1 cellular context compared by ENCODE assay signal in the genomic region with DNA sequence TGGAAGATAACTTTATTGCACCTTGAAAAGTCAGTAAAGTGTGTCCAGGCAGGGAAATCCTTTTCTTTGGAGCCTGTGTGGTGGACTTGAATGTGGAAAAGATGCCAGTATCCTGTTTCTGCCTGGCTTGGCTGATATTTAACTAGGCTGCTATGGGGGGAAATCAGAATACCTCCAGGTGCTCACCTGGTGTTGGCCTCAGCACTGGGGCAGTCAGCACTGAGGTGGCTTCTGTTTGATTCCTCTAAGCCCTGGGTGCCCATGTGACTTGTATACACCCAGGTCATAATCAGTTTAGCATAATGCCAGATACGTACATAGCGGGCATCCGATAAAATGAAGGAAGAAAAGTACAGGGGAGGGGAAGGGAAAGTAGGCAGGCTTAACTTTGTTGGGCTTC.
TF ChIP-seq lines count a peak whose summit lies in the region.

No MANE protein-coding gene starts in this region.

TF ChIP-seq in WTC11, 78 proteins besides CTCF, POLR2A, EP300 and RAD21 (continued from another document):
- TF ChIP-seq, protein P1, sequence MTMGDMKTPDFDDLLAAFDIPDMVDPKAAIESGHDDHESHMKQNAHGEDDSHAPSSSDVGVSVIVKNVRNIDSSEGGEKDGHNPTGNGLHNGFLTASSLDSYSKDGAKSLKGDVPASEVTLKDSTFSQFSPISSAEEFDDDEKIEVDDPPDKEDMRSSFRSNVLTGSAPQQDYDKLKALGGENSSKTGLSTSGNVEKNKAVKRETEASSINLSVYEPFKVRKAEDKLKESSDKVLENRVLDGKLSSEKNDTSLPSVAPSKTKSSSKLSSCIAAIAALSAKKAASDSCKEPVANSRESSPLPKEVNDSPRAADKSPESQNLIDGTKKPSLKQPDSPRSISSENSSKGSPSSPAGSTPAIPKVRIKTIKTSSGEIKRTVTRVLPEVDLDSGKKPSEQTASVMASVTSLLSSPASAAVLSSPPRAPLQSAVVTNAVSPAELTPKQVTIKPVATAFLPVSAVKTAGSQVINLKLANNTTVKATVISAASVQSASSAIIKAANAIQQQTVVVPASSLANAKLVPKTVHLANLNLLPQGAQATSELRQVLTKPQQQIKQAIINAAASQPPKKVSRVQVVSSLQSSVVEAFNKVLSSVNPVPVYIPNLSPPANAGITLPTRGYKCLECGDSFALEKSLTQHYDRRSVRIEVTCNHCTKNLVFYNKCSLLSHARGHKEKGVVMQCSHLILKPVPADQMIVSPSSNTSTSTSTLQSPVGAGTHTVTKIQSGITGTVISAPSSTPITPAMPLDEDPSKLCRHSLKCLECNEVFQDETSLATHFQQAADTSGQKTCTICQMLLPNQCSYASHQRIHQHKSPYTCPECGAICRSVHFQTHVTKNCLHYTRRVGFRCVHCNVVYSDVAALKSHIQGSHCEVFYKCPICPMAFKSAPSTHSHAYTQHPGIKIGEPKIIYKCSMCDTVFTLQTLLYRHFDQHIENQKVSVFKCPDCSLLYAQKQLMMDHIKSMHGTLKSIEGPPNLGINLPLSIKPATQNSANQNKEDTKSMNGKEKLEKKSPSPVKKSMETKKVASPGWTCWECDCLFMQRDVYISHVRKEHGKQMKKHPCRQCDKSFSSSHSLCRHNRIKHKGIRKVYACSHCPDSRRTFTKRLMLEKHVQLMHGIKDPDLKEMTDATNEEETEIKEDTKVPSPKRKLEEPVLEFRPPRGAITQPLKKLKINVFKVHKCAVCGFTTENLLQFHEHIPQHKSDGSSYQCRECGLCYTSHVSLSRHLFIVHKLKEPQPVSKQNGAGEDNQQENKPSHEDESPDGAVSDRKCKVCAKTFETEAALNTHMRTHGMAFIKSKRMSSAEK (CRISPR knock-in tag; IDR thresholded peaks at IDR 0.05; ENCODE audit: borderline replicate concordance): no peak
- TF ChIP-seq, protein P2, sequence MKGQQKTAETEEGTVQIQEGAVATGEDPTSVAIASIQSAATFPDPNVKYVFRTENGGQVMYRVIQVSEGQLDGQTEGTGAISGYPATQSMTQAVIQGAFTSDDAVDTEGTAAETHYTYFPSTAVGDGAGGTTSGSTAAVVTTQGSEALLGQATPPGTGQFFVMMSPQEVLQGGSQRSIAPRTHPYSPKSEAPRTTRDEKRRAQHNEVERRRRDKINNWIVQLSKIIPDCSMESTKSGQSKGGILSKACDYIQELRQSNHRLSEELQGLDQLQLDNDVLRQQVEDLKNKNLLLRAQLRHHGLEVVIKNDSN (CRISPR knock-in tag; IDR thresholded peaks at IDR 0.05): no peak
